1 cellular context compared by ENCODE assay signal in the genomic region with DNA sequence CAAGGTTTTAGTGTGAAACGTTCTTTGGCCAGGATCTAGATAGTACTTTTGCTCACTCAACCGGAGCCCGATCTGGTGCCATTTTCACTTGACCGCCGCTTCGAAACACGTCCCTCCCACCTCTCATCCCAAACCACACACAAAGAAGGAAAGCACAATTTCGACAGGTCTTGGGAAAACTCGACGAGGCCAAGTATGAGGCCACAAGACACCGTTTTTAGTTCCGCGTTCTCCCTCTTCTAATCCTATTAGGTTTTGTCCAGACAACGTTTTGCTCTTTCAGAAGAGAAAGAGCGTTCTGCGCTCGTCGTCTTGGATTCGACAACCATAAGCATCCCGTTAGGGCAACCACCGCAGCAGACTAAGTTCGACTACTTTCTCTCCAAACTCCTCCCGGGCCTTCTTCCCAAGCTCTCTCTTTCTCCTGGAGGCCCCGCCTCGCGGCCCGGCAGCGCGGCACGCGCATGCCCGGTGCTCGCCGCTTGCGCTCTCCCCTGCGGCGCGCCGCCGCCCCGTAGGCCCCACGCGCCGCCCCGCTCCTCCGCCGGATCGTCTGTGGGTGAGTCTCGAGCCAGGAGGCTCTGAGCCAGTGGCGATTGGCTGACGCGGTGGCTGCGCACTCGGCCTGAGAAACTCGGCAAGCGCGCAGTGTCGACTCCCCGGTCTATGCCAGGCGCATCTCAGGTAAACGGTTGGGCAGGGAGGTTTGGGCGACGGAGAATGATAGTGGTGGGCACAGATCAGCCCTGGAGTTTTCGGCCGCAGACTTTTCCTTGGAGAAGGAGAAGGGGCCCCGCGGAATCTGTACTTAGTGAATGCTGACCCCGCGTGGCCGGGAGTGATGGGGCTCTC.
TF ChIP-seq lines count a peak whose summit lies in the region.

A gene with protein sequence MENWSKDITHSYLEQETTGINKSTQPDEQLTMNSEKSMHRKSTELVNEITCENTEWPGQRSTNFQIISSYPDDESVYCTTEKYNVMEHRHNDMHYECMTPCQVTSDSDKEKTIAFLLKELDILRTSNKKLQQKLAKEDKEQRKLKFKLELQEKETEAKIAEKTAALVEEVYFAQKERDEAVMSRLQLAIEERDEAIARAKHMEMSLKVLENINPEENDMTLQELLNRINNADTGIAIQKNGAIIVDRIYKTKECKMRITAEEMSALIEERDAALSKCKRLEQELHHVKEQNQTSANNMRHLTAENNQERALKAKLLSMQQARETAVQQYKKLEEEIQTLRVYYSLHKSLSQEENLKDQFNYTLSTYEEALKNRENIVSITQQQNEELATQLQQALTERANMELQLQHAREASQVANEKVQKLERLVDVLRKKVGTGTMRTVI (plus strand): TSS at position 517 of the 852 bp plus-strand sequence. CDS start 49,952 bp downstream, outside the sequence.

TF ChIP-seq in HEK293, 187 proteins besides CTCF, POLR2A, EP300 and RAD21 (continued from another document and continues in another):
- TF ChIP-seq ZNF214 (tag by site-specific recombination; IDR thresholded peaks at IDR 0.05; ENCODE audit: borderline replicate concordance) (no peak), ZNF518A (tag by site-specific recombination; conservative IDR thresholded peaks at IDR 0.05; ENCODE audit: low read depth) (peak; percentile 48; the same call in 1 of the 2 replicates), ZNF140 (tag by site-specific recombination; IDR thresholded peaks at IDR 0.05) (no peak), ZFP41 (tag by site-specific recombination; IDR thresholded peaks at IDR 0.05; ENCODE audit: borderline replicate concordance) (no peak), SP2 (tag by site-specific recombination; IDR thresholded peaks at IDR 0.05) (no peak), WT1 (tag by site-specific recombination; IDR thresholded peaks at IDR 0.05) (no peak), REPIN1 (tag by site-specific recombination; IDR thresholded peaks at IDR 0.05; ENCODE audit: low read depth) (0 out of 2 replicates have a peak, but pooled peaks have one; percentile 33), IKZF3 (tag by site-specific recombination; IDR thresholded peaks at IDR 0.05) (peak; percentile 94), ZNF76 (tag by site-specific recombination; IDR thresholded peaks at IDR 0.05; ENCODE audit: borderline replicate concordance, low read depth) (peak; percentile 48; the same call in 1 of the 2 replicates), REST (tag by site-specific recombination; IDR thresholded peaks at IDR 0.05) (peak; percentile 57), ZNF335 (tag by site-specific recombination; conservative IDR thresholded peaks at IDR 0.05) (peak; percentile 92), KLF1 (tag by site-specific recombination; IDR thresholded peaks at IDR 0.05) (peak; percentile 28; the same call in 1 of the 2 replicates), KLF8 (tag by site-specific recombination; IDR thresholded peaks at IDR 0.05) (peak; percentile 34; the same call in 1 of the 2 replicates), ZNF223 (tag by site-specific recombination; IDR thresholded peaks at IDR 0.05) (no peak), ZNF660 (tag by site-specific recombination; IDR thresholded peaks at IDR 0.05) (peak; percentile 59; the same call in 1 of the 2 replicates), MZF1 (tag by site-specific recombination; IDR thresholded peaks at IDR 0.05; ENCODE audit: borderline replicate concordance) (no peak), KLF16 (tag by site-specific recombination; IDR thresholded peaks at IDR 0.05) (peak; percentile 34; the same call in 1 of the 2 replicates), ZBTB8A (tag by site-specific recombination; IDR thresholded peaks at IDR 0.05) (peak; percentile 76; the same call in 1 of the 2 replicates), ZNF596 (tag by site-specific recombination; IDR thresholded peaks at IDR 0.05) (peak; percentile 64; the same call in 1 of the 2 replicates), ZNF654 (tag by site-specific recombination; IDR thresholded peaks at IDR 0.05; ENCODE audit: low read depth) (no peak; the same call in none of the 2 replicates), ZNF341 (tag by site-specific recombination; IDR thresholded peaks at IDR 0.05; ENCODE audit: low read depth) (peak; percentile 76; the same call in 1 of the 2 replicates), ZNF600 (tag by site-specific recombination; IDR thresholded peaks at IDR 0.05) (peak; percentile 81), ZNF561 (tag by site-specific recombination; IDR thresholded peaks at IDR 0.05; ENCODE audit: borderline replicate concordance) (no peak; the same call in 1 of the 2 replicates), ZNF2 (tag by site-specific recombination; IDR thresholded peaks at IDR 0.05) (peak; percentile 62), GLIS2 (tag by site-specific recombination; IDR thresholded peaks at IDR 0.05) (peak; percentile 67; the same call in 1 of the 2 replicates), ZEB2 (tag by site-specific recombination; IDR thresholded peaks at IDR 0.05) (peak; percentile 70), ZNF324 (tag by site-specific recombination; IDR thresholded peaks at IDR 0.05) (no peak)
- TF ChIP-seq, protein P1, sequence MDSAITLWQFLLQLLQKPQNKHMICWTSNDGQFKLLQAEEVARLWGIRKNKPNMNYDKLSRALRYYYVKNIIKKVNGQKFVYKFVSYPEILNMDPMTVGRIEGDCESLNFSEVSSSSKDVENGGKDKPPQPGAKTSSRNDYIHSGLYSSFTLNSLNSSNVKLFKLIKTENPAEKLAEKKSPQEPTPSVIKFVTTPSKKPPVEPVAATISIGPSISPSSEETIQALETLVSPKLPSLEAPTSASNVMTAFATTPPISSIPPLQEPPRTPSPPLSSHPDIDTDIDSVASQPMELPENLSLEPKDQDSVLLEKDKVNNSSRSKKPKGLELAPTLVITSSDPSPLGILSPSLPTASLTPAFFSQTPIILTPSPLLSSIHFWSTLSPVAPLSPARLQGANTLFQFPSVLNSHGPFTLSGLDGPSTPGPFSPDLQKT (IDR thresholded peaks at IDR 0.05; ENCODE audit: borderline replicate concordance, low read depth, low read length): no peak
- TF ChIP-seq, protein P2, sequence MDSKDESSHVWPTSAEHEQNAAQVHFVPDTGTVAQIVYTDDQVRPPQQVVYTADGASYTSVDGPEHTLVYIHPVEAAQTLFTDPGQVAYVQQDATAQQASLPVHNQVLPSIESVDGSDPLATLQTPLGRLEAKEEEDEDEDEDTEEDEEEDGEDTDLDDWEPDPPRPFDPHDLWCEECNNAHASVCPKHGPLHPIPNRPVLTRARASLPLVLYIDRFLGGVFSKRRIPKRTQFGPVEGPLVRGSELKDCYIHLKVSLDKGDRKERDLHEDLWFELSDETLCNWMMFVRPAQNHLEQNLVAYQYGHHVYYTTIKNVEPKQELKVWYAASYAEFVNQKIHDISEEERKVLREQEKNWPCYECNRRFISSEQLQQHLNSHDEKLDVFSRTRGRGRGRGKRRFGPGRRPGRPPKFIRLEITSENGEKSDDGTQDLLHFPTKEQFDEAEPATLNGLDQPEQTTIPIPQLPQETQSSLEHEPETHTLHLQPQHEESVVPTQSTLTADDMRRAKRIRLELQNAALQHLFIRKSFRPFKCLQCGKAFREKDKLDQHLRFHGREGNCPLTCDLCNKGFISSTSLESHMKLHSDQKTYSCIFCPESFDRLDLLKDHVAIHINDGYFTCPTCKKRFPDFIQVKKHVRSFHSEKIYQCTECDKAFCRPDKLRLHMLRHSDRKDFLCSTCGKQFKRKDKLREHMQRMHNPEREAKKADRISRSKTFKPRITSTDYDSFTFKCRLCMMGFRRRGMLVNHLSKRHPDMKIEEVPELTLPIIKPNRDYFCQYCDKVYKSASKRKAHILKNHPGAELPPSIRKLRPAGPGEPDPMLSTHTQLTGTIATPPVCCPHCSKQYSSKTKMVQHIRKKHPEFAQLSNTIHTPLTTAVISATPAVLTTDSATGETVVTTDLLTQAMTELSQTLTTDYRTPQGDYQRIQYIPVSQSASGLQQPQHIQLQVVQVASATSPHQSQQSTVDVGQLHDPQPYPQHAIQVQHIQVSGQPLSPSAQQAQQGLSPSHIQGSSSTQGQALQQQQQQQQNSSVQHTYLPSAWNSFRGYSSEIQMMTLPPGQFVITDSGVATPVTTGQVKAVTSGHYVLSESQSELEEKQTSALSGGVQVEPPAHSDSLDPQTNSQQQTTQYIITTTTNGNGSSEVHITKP (tag by site-specific recombination; IDR thresholded peaks at IDR 0.05): peak; percentile 92
- TF ChIP-seq, protein P3, sequence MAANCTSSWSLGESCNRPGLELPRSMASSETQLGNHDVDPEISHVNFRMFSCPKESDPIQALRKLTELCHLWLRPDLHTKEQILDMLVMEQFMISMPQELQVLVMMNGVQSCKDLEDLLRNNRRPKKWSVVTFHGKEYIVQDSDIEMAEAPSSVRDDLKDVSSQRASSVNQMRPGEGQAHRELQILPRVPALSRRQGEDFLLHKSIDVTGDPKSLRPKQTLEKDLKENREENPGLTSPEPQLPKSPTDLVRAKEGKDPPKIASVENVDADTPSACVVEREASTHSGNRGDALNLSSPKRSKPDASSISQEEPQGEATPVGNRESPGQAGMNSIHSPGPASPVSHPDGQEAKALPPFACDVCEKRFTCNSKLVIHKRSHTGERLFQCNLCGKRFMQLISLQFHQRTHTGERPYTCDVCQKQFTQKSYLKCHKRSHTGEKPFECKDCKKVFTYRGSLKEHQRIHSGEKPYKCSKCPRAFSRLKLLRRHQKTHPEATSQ (tag by site-specific recombination; IDR thresholded peaks at IDR 0.05): no peak
- TF ChIP-seq, protein P4, sequence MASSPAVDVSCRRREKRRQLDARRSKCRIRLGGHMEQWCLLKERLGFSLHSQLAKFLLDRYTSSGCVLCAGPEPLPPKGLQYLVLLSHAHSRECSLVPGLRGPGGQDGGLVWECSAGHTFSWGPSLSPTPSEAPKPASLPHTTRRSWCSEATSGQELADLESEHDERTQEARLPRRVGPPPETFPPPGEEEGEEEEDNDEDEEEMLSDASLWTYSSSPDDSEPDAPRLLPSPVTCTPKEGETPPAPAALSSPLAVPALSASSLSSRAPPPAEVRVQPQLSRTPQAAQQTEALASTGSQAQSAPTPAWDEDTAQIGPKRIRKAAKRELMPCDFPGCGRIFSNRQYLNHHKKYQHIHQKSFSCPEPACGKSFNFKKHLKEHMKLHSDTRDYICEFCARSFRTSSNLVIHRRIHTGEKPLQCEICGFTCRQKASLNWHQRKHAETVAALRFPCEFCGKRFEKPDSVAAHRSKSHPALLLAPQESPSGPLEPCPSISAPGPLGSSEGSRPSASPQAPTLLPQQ (tag by site-specific recombination; IDR thresholded peaks at IDR 0.05): peak; percentile 48
- TF ChIP-seq, protein P5, sequence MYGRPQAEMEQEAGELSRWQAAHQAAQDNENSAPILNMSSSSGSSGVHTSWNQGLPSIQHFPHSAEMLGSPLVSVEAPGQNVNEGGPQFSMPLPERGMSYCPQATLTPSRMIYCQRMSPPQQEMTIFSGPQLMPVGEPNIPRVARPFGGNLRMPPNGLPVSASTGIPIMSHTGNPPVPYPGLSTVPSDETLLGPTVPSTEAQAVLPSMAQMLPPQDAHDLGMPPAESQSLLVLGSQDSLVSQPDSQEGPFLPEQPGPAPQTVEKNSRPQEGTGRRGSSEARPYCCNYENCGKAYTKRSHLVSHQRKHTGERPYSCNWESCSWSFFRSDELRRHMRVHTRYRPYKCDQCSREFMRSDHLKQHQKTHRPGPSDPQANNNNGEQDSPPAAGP (tag by site-specific recombination; IDR thresholded peaks at IDR 0.05): no peak
